14 cellular contexts compared by ENCODE assay signal in the genomic region with DNA sequence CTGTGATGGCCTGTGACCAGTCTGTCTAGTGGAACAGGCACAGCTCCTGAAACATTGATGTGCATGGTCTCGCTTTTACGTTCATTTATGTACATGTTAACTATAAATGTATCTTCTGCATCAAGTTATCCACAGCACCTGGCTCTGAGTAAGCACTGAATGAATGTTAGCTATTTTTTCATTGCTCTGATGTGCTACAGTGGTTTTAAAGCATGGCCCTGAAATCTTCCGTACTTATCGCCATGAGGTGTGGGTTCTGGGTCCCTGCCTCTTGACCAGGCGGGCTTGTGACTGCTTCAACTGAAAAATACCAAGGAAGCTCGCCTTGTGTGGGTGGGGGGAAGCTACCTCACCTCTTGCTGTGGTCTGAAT.
"Had no signal": no experiment of that assay in that cellular context is flagged by ENCODE, and none has a peak within 500 bp of the region (broad histone marks: within the 10 kb centered on the region; RNA-seq: fewer than 3 reads in every experiment).

No MANE protein-coding gene starts in this region.

- H3K4me3 ChIP-seq: ascending aorta, left ventricle myocardium inferior, prostate gland, right lobe of liver, spleen had no signal

- H3K27ac ChIP-seq: ascending aorta, left ventricle myocardium inferior, right lobe of liver, spleen had no signal

- DNase-seq: activated CD4-positive, alpha-beta memory T cell treated with anti-CD3 and anti-CD28 coated beads for 36 hours; activated CD8-positive, alpha-beta memory T cell treated with anti-CD3 and anti-CD28 coated beads, Interleukin-2, amount 50 U/mL, for 4 hours; activated naive CD8-positive, alpha-beta T cell treated with anti-CD3 and anti-CD28 coated beads, Interleukin-2, amount 10 ng/mL, durations not matched to agents 7 days and 5 days; cortex of kidney; effector memory CD8-positive, alpha-beta T cell; left ventricle myocardium inferior; mesenchymal stem cell; right lobe of liver; stimulated activated CD4-positive, alpha-beta T cell treated with anti-CD3 and anti-CD28 coated beads, Interleukin-1b, Interleukin-23, amount 100 ng/mL, for 48 hours; stimulated activated naive B cell treated with anti-CD40 and anti-IgM and Interleukin-4, amounts not matched to agents 10 μg/mL and 1 μg/mL and 100 μg/mL, for 72 hours; T-helper 9 cell had no signal

- H3K36me3 ChIP-seq: ascending aorta, left ventricle myocardium inferior, prostate gland, right lobe of liver, spleen had no signal

- H3K9me3 ChIP-seq: ascending aorta, left ventricle myocardium inferior, prostate gland, right lobe of liver, spleen had no signal

- ATAC-seq: effector memory CD8-positive, alpha-beta T cell; stimulated activated naive B cell treated with anti-CD40 and anti-IgM and Interleukin-4, amounts not matched to agents 10 μg/mL and 1 μg/mL and 100 μg/mL, for 72 hours had no signal

- H3K4me1 ChIP-seq: ascending aorta, prostate gland, right lobe of liver had no signal

- H3K27me3 ChIP-seq: ascending aorta, right lobe of liver had no signal
